ENCODE assay signal across 1 cellular context in the genomic region with DNA sequence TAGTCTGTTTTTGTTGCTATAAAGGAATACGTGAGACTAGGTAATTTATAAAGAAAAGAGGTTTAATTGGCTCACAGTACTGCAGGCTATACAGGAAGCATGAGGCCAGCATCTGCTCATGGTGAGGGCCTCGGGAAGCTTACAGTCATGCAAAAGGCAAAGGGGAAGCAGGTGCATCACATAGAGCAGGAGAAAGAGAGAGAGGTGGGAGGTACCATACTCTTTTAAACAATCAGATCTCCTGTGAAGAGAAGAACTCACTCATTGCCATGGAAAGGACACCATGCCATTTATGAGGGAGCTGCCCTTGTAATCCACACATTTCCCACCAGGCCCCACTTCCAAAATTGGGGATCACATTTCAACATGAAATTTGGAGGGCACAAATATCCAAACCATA.
TF ChIP-seq lines count a peak whose summit lies in the region.

No MANE protein-coding gene starts in this region.

TF ChIP-seq in H1, 55 proteins besides CTCF, POLR2A, EP300 and RAD21 (continued from another document):
- 0 out of 2 replicates have a peak, but pooled peaks have one; percentile 17 for TF ChIP-seq USF2 (IDR thresholded peaks at IDR 0.05; ENCODE audit: low read length)
